27 cellular contexts compared by ENCODE assay signal in the genomic region with DNA sequence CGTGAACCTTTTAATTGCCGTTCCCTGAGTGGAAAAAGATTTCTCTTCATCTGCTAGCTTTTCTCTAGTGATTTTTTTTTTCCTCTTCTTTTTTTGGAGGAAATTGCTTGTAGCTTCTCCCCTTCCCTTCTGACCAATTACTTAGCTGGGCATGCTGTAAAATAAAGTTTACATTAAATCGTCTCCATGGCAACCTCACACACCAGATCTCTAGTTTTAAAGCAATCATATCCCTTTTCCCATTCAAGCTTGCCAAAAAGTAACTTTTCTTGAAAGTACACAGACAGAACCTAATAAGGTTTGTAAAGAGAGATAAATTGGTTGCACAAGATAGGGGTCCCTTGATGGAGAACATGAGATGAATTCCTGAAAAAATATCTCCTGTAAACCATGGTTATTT. TPM values are rescaled to one million over a fixed set of nuclear protein-coding genes. Genes with fewer than 3 reads are reported as not detected.
DNase-seq lines count a peak whose midpoint lies in the region; ATAC-seq, FAIRE-seq and TF ChIP-seq lines count a peak whose summit lies in the region.
"Had no signal": no experiment of that assay in that cellular context is flagged by ENCODE, and none has a peak within 500 bp of the region (broad histone marks: within the 10 kb centered on the region; RNA-seq: fewer than 3 reads in every experiment).

No MANE protein-coding gene starts in this region.

- no peak overlapping the region for H3K27ac Mint-ChIP-seq in activated CD4-positive, alpha-beta T cell treated with anti-CD3 and anti-CD28 coated beads, Interleukin-2, amount 10 ng/mL, durations not matched to agents 24 days and 14 days
- H3K27ac Mint-ChIP-seq: activated CD8-positive, alpha-beta T cell treated with anti-CD3 and anti-CD28 coated beads, Interleukin-2, amount 10 ng/mL, durations not matched to agents 7 days and 5 days; activated naive CD4-positive, alpha-beta T cell treated with anti-CD3 and anti-CD28 coated beads, Interleukin-2, amount 50 U/mL, for 72 hours; CD4-positive, alpha-beta memory T cell; stimulated activated naive B cell treated with anti-CD40 and anti-IgM and Interleukin-4, amounts not matched to agents 10 μg/mL and 1 μg/mL and 100 μg/mL, for 72 hours; T-cell had no signal

- H3K27me3 Mint-ChIP-seq in activated CD4-positive, alpha-beta T cell treated with anti-CD3 and anti-CD28 coated beads, Interleukin-2, amount 10 ng/mL, durations not matched to agents 24 days and 14 days = peaks cover 8% of the 10 kb centered on the region
- H3K27me3 Mint-ChIP-seq: T-cell had no signal

- intact Hi-C loops in activated CD4-positive, alpha-beta T cell treated with anti-CD3 and anti-CD28 coated beads, Interleukin-2, amount 10 ng/mL, durations not matched to agents 24 days and 14 days (cut with micrococcal nuclease) = no loop called here
- intact Hi-C loops in upper lobe of right lung (cut with DNase I) = no loop called here

- CTCF ChIA-PET in A549 (lab: Yijun Ruan, JAX) = interaction anchor here (1.1 to 1.8 kb wide), 2 partner anchors 11 to 163 kb away, joined by 3 to 4 read pairs; no protein-coding TSS in a partner anchor
- CTCF ChIA-PET in SK-N-SH (lab: Yijun Ruan, JAX) = interaction anchor here (1.0 to 2.2 kb wide), 3 partner anchors 65 to 286 kb away, joined by 3 to 9 read pairs (median 4); no protein-coding TSS in a partner anchor

- ATAC-seq in A549 (no peak), HG03342 (IDR thresholded peaks at IDR 0.05; ENCODE audit: unreplicated experiment) (no peak), upper lobe of right lung (no peak)
- ATAC-seq: activated CD8-positive, alpha-beta T cell treated with anti-CD3 and anti-CD28 coated beads, Interleukin-2, amount 10 ng/mL, durations not matched to agents 7 days and 5 days; activated naive CD4-positive, alpha-beta T cell treated with anti-CD3 and anti-CD28 coated beads, Interleukin-2, amount 50 U/mL, for 72 hours; activated T-cell treated with anti-CD3 and anti-CD28 coated beads, Interleukin-2, amount 50 U/mL, for 4 hours; body of pancreas; left lobe of liver; stimulated activated naive B cell treated with anti-CD40 and anti-IgM and Interleukin-4, amounts not matched to agents 10 μg/mL and 1 μg/mL and 100 μg/mL, for 72 hours; T-cell had no signal

- H3K27ac ChIP-seq in A549 = peak overlapping the region in 1 of 2 experiments; percentile 36; a peak in 1 of 6 replicates
- H3K27ac ChIP-seq in SK-N-SH (ENCODE audit: low read depth in 2 of 2, low read length in 1 of 2) = no peak overlapping the region
- H3K27ac ChIP-seq in upper lobe of right lung = no peak overlapping the region
- H3K27ac ChIP-seq: body of pancreas, neutrophil, right atrium auricular region, transverse colon, WERI-Rb-1 had no signal

- TF ChIP-seq POLR2A in A549 (IDR thresholded peaks at IDR 0.05; ENCODE audit: low read length) = no peak

- 75% methylated on average over 3 of the region's 3 CpGs for WGBS in A549 (ENCODE audit: missing lambda C conversion rate)
- 87% methylated on average over 3 of the region's 3 CpGs for WGBS in SK-N-SH (ENCODE audit: low lambda C conversion rate)

- no peaks in the 10 kb centered on the region for H3K36me3 Mint-ChIP-seq in activated CD4-positive, alpha-beta T cell treated with anti-CD3 and anti-CD28 coated beads, Interleukin-2, amount 10 ng/mL, durations not matched to agents 24 days and 14 days (ENCODE audit: low read depth)
- H3K36me3 Mint-ChIP-seq: activated naive CD4-positive, alpha-beta T cell treated with anti-CD3 and anti-CD28 coated beads, Interleukin-2, amount 50 U/mL, for 72 hours; CD4-positive, alpha-beta memory T cell; stimulated activated naive B cell treated with anti-CD40 and anti-IgM and Interleukin-4, amounts not matched to agents 10 μg/mL and 1 μg/mL and 100 μg/mL, for 72 hours; T-cell had no signal

- H3K9me3 ChIP-seq in A549 = no peaks in the 10 kb centered on the region
- H3K9me3 ChIP-seq in SK-N-SH = no peaks in the 10 kb centered on the region
- H3K9me3 ChIP-seq in upper lobe of right lung = no peaks in the 10 kb centered on the region
- H3K9me3 ChIP-seq: body of pancreas, neutrophil, right atrium auricular region, transverse colon had no signal

- no peak overlapping the region for H3K4me3 Mint-ChIP-seq in activated CD4-positive, alpha-beta T cell treated with anti-CD3 and anti-CD28 coated beads, Interleukin-2, amount 10 ng/mL, durations not matched to agents 24 days and 14 days
- H3K4me3 Mint-ChIP-seq: activated CD8-positive, alpha-beta T cell treated with anti-CD3 and anti-CD28 coated beads, Interleukin-2, amount 10 ng/mL, durations not matched to agents 7 days and 5 days; activated T-cell treated with anti-CD3 and anti-CD28 coated beads, Interleukin-2, amount 50 U/mL, for 4 hours; CD4-positive, alpha-beta memory T cell; stimulated activated naive B cell treated with anti-CD40 and anti-IgM and Interleukin-4, amounts not matched to agents 10 μg/mL and 1 μg/mL and 100 μg/mL, for 72 hours; T-cell had no signal

- H3K36me3 ChIP-seq in SK-N-SH (replicated peaks in 1 of 2; ENCODE audit: control insufficient read depth in 1 of 2, insufficient read depth in 2 of 2, low read length in 1 of 2) (no peaks in the 10 kb centered on the region), upper lobe of right lung (no peaks in the 10 kb centered on the region)
- H3K36me3 ChIP-seq: neutrophil, right atrium auricular region, transverse colon, WERI-Rb-1 had no signal

- H3K9me2 ChIP-seq in SK-N-SH = no peaks in the 10 kb centered on the region

- H3K4me2 ChIP-seq in A549 = peak overlapping the region; percentile 34; the same call in 1 of the 3 replicates
- no peak overlapping the region for H3K4me2 ChIP-seq in SK-N-SH

- no peaks in the 10 kb centered on the region for H3K9me3 Mint-ChIP-seq in activated CD4-positive, alpha-beta T cell treated with anti-CD3 and anti-CD28 coated beads, Interleukin-2, amount 10 ng/mL, durations not matched to agents 24 days and 14 days
- H3K9me3 Mint-ChIP-seq: activated naive CD4-positive, alpha-beta T cell treated with anti-CD3 and anti-CD28 coated beads, Interleukin-2, amount 50 U/mL, for 72 hours; activated T-cell treated with anti-CD3 and anti-CD28 coated beads, Interleukin-2, amount 50 U/mL, for 4 hours; CD4-positive, alpha-beta memory T cell; stimulated activated naive B cell treated with anti-CD40 and anti-IgM and Interleukin-4, amounts not matched to agents 10 μg/mL and 1 μg/mL and 100 μg/mL, for 72 hours; T-cell had no signal

- H3K9ac ChIP-seq in SK-N-SH = no peak overlapping the region

- no peak for TF ChIP-seq RAD21 in A549 (conservative IDR thresholded peaks at IDR 0.05 in 1 of 2, IDR thresholded peaks at IDR 0.05 in 1 of 2)
- no peak for TF ChIP-seq RAD21 in SK-N-SH (IDR thresholded peaks at IDR 0.05; ENCODE audit: low read length)

- no peaks in the 10 kb centered on the region for H3K4me1 Mint-ChIP-seq in activated CD4-positive, alpha-beta T cell treated with anti-CD3 and anti-CD28 coated beads, Interleukin-2, amount 10 ng/mL, durations not matched to agents 24 days and 14 days
- H3K4me1 Mint-ChIP-seq: CD4-positive, alpha-beta memory T cell; T-cell had no signal

- POLR2A ChIA-PET in A549 (lab: Yijun Ruan, JAX) = no interaction called here
- POLR2A ChIA-PET in SK-N-SH (lab: Yijun Ruan, JAX) = interaction anchor here (0.6 kb wide), 1 partner anchor 13 kb away, joined by 4 read pairs; no protein-coding TSS in a partner anchor

- no peaks in the 10 kb centered on the region for H3K79me2 ChIP-seq in SK-N-SH (ENCODE audit: insufficient read depth)

- no peaks in the 10 kb centered on the region for H3F3A ChIP-seq in SK-N-SH (replicated peaks; ENCODE audit: insufficient read depth)

- H3K27me3 ChIP-seq in SK-N-SH (ENCODE audit: insufficient read depth) (no peaks in the 10 kb centered on the region), upper lobe of right lung (no peaks in the 10 kb centered on the region)
- H3K27me3 ChIP-seq: body of pancreas, right atrium auricular region, transverse colon had no signal

- no peaks in the 10 kb centered on the region for H4K20me1 ChIP-seq in SK-N-SH (ENCODE audit: insufficient read depth)

- H3K4me3 ChIP-seq in A549 (no peak overlapping the region), SK-N-SH (ENCODE audit: low read depth in 2 of 2, low read length in 1 of 2) (no peak overlapping the region), upper lobe of right lung (no peak overlapping the region)
- H3K4me3 ChIP-seq: body of pancreas, right atrium auricular region, transverse colon had no signal

- DNase-seq in A549 (ENCODE audit: low read depth in 1 of 2, low spot score in 1 of 2) = no peak
- peak; percentile 14 for DNase-seq in HT-29 (ENCODE audit: low spot score)
- DNase-seq in SK-N-SH = peak; percentile 33
- DNase-seq in fibroblast of peridontal ligament (ENCODE audit: extremely low read depth) = peak; percentile 63
- no peak for DNase-seq in SK-N-DZ (ENCODE audit: low spot score)
- no peak for DNase-seq in activated CD4-positive, alpha-beta T cell treated with anti-CD3 and anti-CD28 coated beads, Interleukin-2, amount 10 ng/mL, durations not matched to agents 24 days and 14 days
- no peak for DNase-seq in upper lobe of right lung
- DNase-seq: ACHN; activated CD8-positive, alpha-beta T cell treated with anti-CD3 and anti-CD28 coated beads, Interleukin-2, amount 10 ng/mL, durations not matched to agents 7 days and 5 days; activated T-cell treated with anti-CD3 and anti-CD28 coated beads, Interleukin-2, amount 50 U/mL, for 4 hours; body of pancreas; CD4-positive, alpha-beta memory T cell; cortex of kidney; EL; H7; Kasumi-1; NCI-H1417 treated with DMSO at 0.1 percent for 48 hours; stimulated activated naive B cell treated with anti-CD40 and anti-IgM and Interleukin-4, amounts not matched to agents 10 μg/mL and 1 μg/mL and 100 μg/mL, for 72 hours; T-cell; transverse colon; WERI-Rb-1 had no signal

- H3K4me1 ChIP-seq in A549 (peaks cover 18% of the 10 kb centered on the region), SK-N-SH (ENCODE audit: control insufficient read depth in 1 of 2, insufficient read depth in 2 of 2, low read depth in 1 of 2, low read length in 1 of 2) (no peaks in the 10 kb centered on the region; a peak in 1 of 4 replicates), upper lobe of right lung (no peaks in the 10 kb centered on the region)
- H3K4me1 ChIP-seq: body of pancreas, right atrium auricular region had no signal

- FAIRE-seq in A549 (lab: Jason Lieb, UNC) = no peak

- TF ChIP-seq EP300 in A549 (IDR thresholded peaks at IDR 0.05) (no peak), SK-N-SH (IDR thresholded peaks at IDR 0.05; ENCODE audit: borderline replicate concordance in 1 of 2, low read depth in 1 of 2, low read length in 1 of 2) (no peak)

- H2AFZ ChIP-seq in SK-N-SH (ENCODE audit: low read depth) = no peak overlapping the region

- TF ChIP-seq CTCF in A549 (IDR thresholded peaks at IDR 0.05) (no peak), SK-N-SH (IDR thresholded peaks at IDR 0.05) (no peak), upper lobe of right lung (IDR thresholded peaks at IDR 0.05) (no peak)

RNA-seq across cellular contexts. Expression of gene HTR1D, which starts 32.5 kb away (rescaled TPM):
- polyA plus RNA-seq in A549 (2011; rRNA removed) (8.5 and 11.2 TPM in 2 replicates), A549 (2017; fragmentation: RNase III; extraction: RNeasy Plus Mini Kit Qiagen cat#74134 plus additional on column Dnase treatment) (7.5 to 11.4 TPM (median 9.4 TPM) in 3 replicates), SK-N-SH (2012; rRNA removed) (0.29 and 0.39 TPM in 2 replicates)
- polyA plus RNA-seq in A549 (2012; cell fraction: cytosol; rRNA removed) = 7.0 and 9.9 TPM in 2 replicates
- polyA plus RNA-seq in A549 (2012; cell fraction: nucleus; rRNA removed) = 7.2 TPM in 2 replicates
- 11.4 and 11.6 TPM in 2 replicates for polyA minus RNA-seq in A549 (2011; rRNA and poly(A)+ RNA removed)
- total RNA-seq in HT-29 (2014; rRNA removed; shearing (Covaris generic)) = 0.83 and 1.0 TPM in 2 replicates
- 0.29 and 0.31 TPM in 2 replicates for polyA plus RNA-seq in SK-N-SH (2012; cell fraction: cytosol; rRNA removed)
- polyA plus RNA-seq in SK-N-SH (2012; cell fraction: nucleus; rRNA removed) = 0.27 and 0.36 TPM in 2 replicates
- not detected in 2 replicates for polyA plus RNA-seq in SK-N-DZ (2014; cell fraction: cytosol; rRNA removed)
- polyA plus RNA-seq in SK-N-DZ (2014; cell fraction: nucleus; rRNA removed) = not detected in 2 replicates
- not detected in 2 replicates for total RNA-seq in activated CD4-positive, alpha-beta T cell treated with anti-CD3 and anti-CD28 coated beads, Interleukin-2, amount 10 ng/mL, durations not matched to agents 24 days and 14 days
- 0.93 TPM for total RNA-seq in upper lobe of right lung
- total RNA-seq: activated CD8-positive, alpha-beta T cell treated with anti-CD3 and anti-CD28 coated beads, Interleukin-2, amount 10 ng/mL, durations not matched to agents 7 days and 5 days; activated naive CD4-positive, alpha-beta T cell treated with anti-CD3 and anti-CD28 coated beads, Interleukin-2, amount 50 U/mL, for 72 hours; activated T-cell treated with anti-CD3 and anti-CD28 coated beads, Interleukin-2, amount 50 U/mL, for 4 hours; body of pancreas; CD4-positive, alpha-beta memory T cell; epithelial cell of proximal tubule; left lobe of liver; right atrium auricular region; T-cell had no signal
- polyA plus RNA-seq: CD4-positive, alpha-beta memory T cell had no signal

Comparison
In these comparisons a context has a peak if more than half of its experiments do, and no peak if none do; other contexts are left out.
1. DNase-seq: peak in HT-29 (single experiment), SK-N-SH (single experiment) and fibroblast of peridontal ligament (single experiment); none in A549 (0 of 2), SK-N-DZ (single experiment), activated CD4-positive, alpha-beta T cell treated with anti-CD3 and anti-CD28 coated beads, Interleukin-2, amount 10 ng/mL, durations not matched to agents 24 days and 14 days (single experiment) and upper lobe of right lung (single experiment).